14 cellular contexts compared by ENCODE assay signal in the genomic region with DNA sequence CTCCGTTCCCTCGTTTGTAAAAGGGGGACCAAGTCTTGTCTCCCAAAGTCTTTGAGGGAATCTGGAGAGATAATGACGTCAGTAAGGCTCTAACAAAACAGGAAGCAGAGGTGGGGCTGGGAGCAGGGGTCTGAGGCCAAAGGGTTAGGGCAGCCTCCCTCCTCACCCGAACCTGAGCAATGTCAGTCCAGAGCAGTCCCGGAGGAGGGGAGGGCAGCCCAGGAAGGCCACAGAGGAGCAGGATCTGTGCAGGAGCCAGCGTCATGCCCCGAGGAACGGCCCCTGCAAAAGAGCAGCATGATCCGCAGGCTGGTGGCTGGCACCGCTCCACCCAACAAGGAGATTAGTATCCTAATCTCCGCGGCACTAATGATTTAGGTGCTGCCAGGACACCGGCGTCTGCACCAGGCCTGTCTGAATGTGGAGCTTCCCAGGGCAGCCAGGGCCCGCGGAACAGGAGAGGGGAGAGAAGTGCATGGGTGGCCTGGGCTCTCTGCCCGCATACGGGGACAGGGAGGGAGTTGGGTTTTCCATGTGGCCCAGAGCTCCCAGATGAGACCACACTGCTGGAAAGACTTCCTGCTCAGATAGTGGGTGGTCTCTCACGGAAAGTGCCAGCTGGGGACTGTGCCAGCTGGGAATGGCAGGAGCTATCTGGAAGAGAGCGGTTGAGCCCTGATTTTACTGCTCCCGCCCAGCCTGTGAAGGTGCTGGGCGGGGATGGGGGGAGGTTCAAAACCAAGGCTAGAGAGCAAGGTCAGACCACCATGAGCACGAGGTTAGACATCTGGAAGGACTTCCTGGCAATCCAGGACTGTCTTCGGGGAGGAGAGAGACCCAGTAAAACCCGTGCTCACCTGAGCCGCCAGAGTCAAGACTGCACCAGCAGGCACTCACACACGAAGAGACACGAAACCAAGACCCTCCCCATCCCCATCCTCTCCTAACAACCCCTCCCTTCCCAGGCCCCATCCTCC. TPM values are rescaled to one million over a fixed set of nuclear protein-coding genes. Genes with fewer than 3 reads are reported as not detected.
DNase-seq lines count a peak whose midpoint lies in the region; ATAC-seq, FAIRE-seq and TF ChIP-seq lines count a peak whose summit lies in the region.
"Had no signal": no experiment of that assay in that cellular context is flagged by ENCODE, and none has a peak within 500 bp of the region (broad histone marks: within the 10 kb centered on the region; RNA-seq: fewer than 3 reads in every experiment).

No MANE protein-coding gene starts in this region.

- ATAC-seq in left lung: peak; percentile 14
- ATAC-seq in activated CD8-positive, alpha-beta T cell treated with anti-CD3 and anti-CD28 coated beads for 36 hours: no peak
- no peak for ATAC-seq in GM21576 (IDR thresholded peaks at IDR 0.05; ENCODE audit: unreplicated experiment)
- ATAC-seq: effector memory CD8-positive, alpha-beta T cell had no signal

- no peak for TF ChIP-seq EP300 in stomach (IDR thresholded peaks at IDR 0.05)

- H3K9me3 Mint-ChIP-seq in activated CD8-positive, alpha-beta T cell treated with anti-CD3 and anti-CD28 coated beads for 36 hours: no peaks in the 10 kb centered on the region
- H3K9me3 Mint-ChIP-seq: effector memory CD8-positive, alpha-beta T cell; IgD-negative memory B cell had no signal

- no peaks in the 10 kb centered on the region for H3K4me1 Mint-ChIP-seq in activated CD8-positive, alpha-beta T cell treated with anti-CD3 and anti-CD28 coated beads for 36 hours (ENCODE audit: low read depth)
- H3K4me1 Mint-ChIP-seq: IgD-negative memory B cell had no signal

- no peaks in the 10 kb centered on the region for H3K36me3 Mint-ChIP-seq in activated CD8-positive, alpha-beta T cell treated with anti-CD3 and anti-CD28 coated beads for 36 hours (ENCODE audit: low read depth)
- H3K36me3 Mint-ChIP-seq: IgD-negative memory B cell had no signal

- H3K4me3 ChIP-seq in bronchial epithelial cell (ENCODE audit: low read depth, low read length): no peak overlapping the region
- H3K4me3 ChIP-seq in left lung: no peak overlapping the region
- peak overlapping the region in 1 of 4 donors; percentile 22 for H3K4me3 ChIP-seq in stomach

- CTCF ChIA-PET in activated CD8-positive, alpha-beta T cell treated with anti-CD3 and anti-CD28 coated beads for 36 hours (lab: Charles Lee): interaction anchor here (1.7 to 1.9 kb wide), 2 partner anchors 13 to 86 kb away, joined by 4 to 5 read pairs; no protein-coding TSS in a partner anchor

- H3K9me3 ChIP-seq in left lung (no peaks in the 10 kb centered on the region), stomach (no peaks in the 10 kb centered on the region)

- WGBS in stomach, 5 donors: 22 to 35% (median 28%) methylated on average over 23 to 28 of the region's 28 CpGs

- no peaks in the 10 kb centered on the region for H3K27me3 Mint-ChIP-seq in activated CD8-positive, alpha-beta T cell treated with anti-CD3 and anti-CD28 coated beads for 36 hours

- DNase-seq in DMS 273 (lab: John Stamatoyannopoulos, UW; ENCODE audit: unreplicated experiment) (peak; percentile 70), DMS 273 treated with DMSO at 0.1 percent for 48 hours (lab: John Stamatoyannopoulos, UW) (no peak), bronchial epithelial cell (ENCODE audit: low read depth) (no peak), left lung (peak in 1 of 2 donors; percentile 72), stomach (peak; percentile 75), NCI-H2029 treated with DMSO at 0.1 percent for 48 hours (lab: John Stamatoyannopoulos, UW) (no peak)
- no peak for DNase-seq in activated CD8-positive, alpha-beta T cell treated with anti-CD3 and anti-CD28 coated beads for 36 hours
- DNase-seq: activated CD4-positive, alpha-beta T cell treated with anti-CD3 and anti-CD28 coated beads for 1 hour; DND-41; effector memory CD8-positive, alpha-beta T cell; SHP77 treated with DMSO at 0.1 percent for 48 hours had no signal

- TF ChIP-seq CTCF in bronchial epithelial cell (IDR thresholded peaks at IDR 0.05; ENCODE audit: insufficient read depth, low read length, severe bottlenecking) (no peak), left lung (IDR thresholded peaks at IDR 0.05) (no peak), stomach (IDR thresholded peaks at IDR 0.05) (no peak)
- TF ChIP-seq CTCF in activated CD8-positive, alpha-beta T cell treated with anti-CD3 and anti-CD28 coated beads for 36 hours (IDR thresholded peaks at IDR 0.05): no peak

- intact Hi-C loops in left lung (cut with DNase I): no loop called here
- intact Hi-C loops in stomach (cut with DNase I; ENCODE audit: low total_unique reads): loop anchor here (5.0 kb wide), 1 partner anchor 78 kb away; no protein-coding TSS in a partner anchor
- intact Hi-C loops in activated CD8-positive, alpha-beta T cell treated with anti-CD3 and anti-CD28 coated beads for 36 hours (cut with micrococcal nuclease): loop anchor here (10.0 kb wide), 1 partner anchor 731 kb away; no protein-coding TSS in a partner anchor

- no peak for TF ChIP-seq POLR2A in stomach (IDR thresholded peaks at IDR 0.05)

- H3K4me3 Mint-ChIP-seq in activated CD8-positive, alpha-beta T cell treated with anti-CD3 and anti-CD28 coated beads for 36 hours: no peak overlapping the region
- H3K4me3 Mint-ChIP-seq: effector memory CD8-positive, alpha-beta T cell; IgD-negative memory B cell had no signal

- H3K27ac ChIP-seq in left lung (no peak overlapping the region), stomach (no peak overlapping the region)
- H3K27ac ChIP-seq: 22Rv1 had no signal

- H3K27me3 ChIP-seq in bronchial epithelial cell (ENCODE audit: control insufficient read depth, insufficient read depth, low read length): no peaks in the 10 kb centered on the region
- no peaks in the 10 kb centered on the region for H3K27me3 ChIP-seq in left lung
- peaks cover 0 to 14% (median 0%) of the 10 kb centered on the region in 3 donors for H3K27me3 ChIP-seq in stomach

- no peak overlapping the region for H3K27ac Mint-ChIP-seq in activated CD8-positive, alpha-beta T cell treated with anti-CD3 and anti-CD28 coated beads for 36 hours
- H3K27ac Mint-ChIP-seq: effector memory CD8-positive, alpha-beta T cell; IgD-negative memory B cell had no signal

- H3K36me3 ChIP-seq in bronchial epithelial cell (ENCODE audit: control insufficient read depth, insufficient read depth, low read length): no peaks in the 10 kb centered on the region
- no peaks in the 10 kb centered on the region for H3K36me3 ChIP-seq in left lung
- H3K36me3 ChIP-seq in stomach: no peaks in the 10 kb centered on the region

- no peaks in the 10 kb centered on the region for H3K4me1 ChIP-seq in left lung
- H3K4me1 ChIP-seq in stomach: peaks cover 8 to 20% (median 15%) of the 10 kb centered on the region in 4 donors

- POLR2A ChIA-PET in activated CD8-positive, alpha-beta T cell treated with anti-CD3 and anti-CD28 coated beads for 36 hours (lab: Charles Lee): interaction anchor here (0.6 kb wide), 1 partner anchor 242 kb away, joined by 3 read pairs; no protein-coding TSS in a partner anchor

- peak; percentile 28 for FAIRE-seq in bronchial epithelial cell (lab: Jason Lieb, UNC)

RNA-seq across cellular contexts. Expression of a gene that starts 11.0 kb away (rescaled TPM):
- 25,286 and 30,463 TPM in 2 replicates for total RNA-seq in bronchial epithelial cell
- 10 to 100 TPM; 14.2 to 85.6 TPM for total RNA-seq in left lung
- 10 to 100 TPM in 2 of 5 donors, 1 to 10 TPM in 2, not detected in 1; 1.6 to 13.6 (median 8.1) TPM for total RNA-seq in stomach
- polyA plus RNA-seq in stomach: 10 to 100 TPM in 1 of 3 donors, 1 to 10 TPM in 2; 2.0 to 14.2 (median 6.0) TPM
- total RNA-seq in activated CD8-positive, alpha-beta T cell treated with anti-CD3 and anti-CD28 coated beads for 36 hours: not detected
- polyA plus RNA-seq: IgD-negative memory B cell had no signal

RNA-seq across cellular contexts. Expression of a gene that starts 22.8 kb away (rescaled TPM):
- total RNA-seq in bronchial epithelial cell (1,390 and 10,131 TPM in 2 replicates), left lung (1 to 10 TPM in 1 of 2 donors, under 1 TPM in 1; 0.65 to 1.0 TPM), stomach (1 to 10 TPM in 1 of 5 donors, not detected in 4; 1.1 TPM)
- 10 to 100 TPM in 1 of 3 donors, 1 to 10 TPM in 1, not detected in 1; 1.3 to 32.8 TPM for polyA plus RNA-seq in stomach
- total RNA-seq in activated CD8-positive, alpha-beta T cell treated with anti-CD3 and anti-CD28 coated beads for 36 hours: not detected
- polyA plus RNA-seq: IgD-negative memory B cell had no signal

RNA-seq across cellular contexts. Expression of a gene that starts 48.7 kb away (rescaled TPM):
- total RNA-seq in bronchial epithelial cell: 463 and 1,445 TPM in 2 replicates
- total RNA-seq in left lung: 1 to 10 TPM in 1 of 2 donors, not detected in 1; 1.5 TPM
- total RNA-seq in stomach: 1 to 10 TPM in 1 of 5 donors, not detected in 4; 1.3 TPM
- 100 to 1,000 TPM in 1 of 3 donors, 1 to 10 TPM in 1, not detected in 1; 2.4 to 164 TPM for polyA plus RNA-seq in stomach
- not detected for total RNA-seq in activated CD8-positive, alpha-beta T cell treated with anti-CD3 and anti-CD28 coated beads for 36 hours
- polyA plus RNA-seq: IgD-negative memory B cell had no signal

RNA-seq across cellular contexts. Expression of a gene that starts 53.3 kb away (rescaled TPM):
- 191 and 204 TPM in 2 replicates for total RNA-seq in bronchial epithelial cell
- total RNA-seq in left lung: 100 to 1,000 TPM; 728 to 773 TPM
- total RNA-seq in stomach: 100 to 1,000 TPM in 3 of 5 donors, 10 to 100 TPM in 2; 62.4 to 255 (median 187) TPM
- 100 to 1,000 TPM; 333 to 972 (median 834) TPM for polyA plus RNA-seq in stomach
- total RNA-seq in activated CD8-positive, alpha-beta T cell treated with anti-CD3 and anti-CD28 coated beads for 36 hours: 100 to 1,000 TPM; 924 to 930 TPM

Comparison
In these comparisons a context has a peak if more than half of its experiments do, and no peak if none do; other contexts are left out.
1. DNase-seq: peak in DMS 273 (single experiment) and stomach (single experiment); none in DMS 273 treated with DMSO at 0.1 percent for 48 hours (single experiment), bronchial epithelial cell (single experiment), activated CD8-positive, alpha-beta T cell treated with anti-CD3 and anti-CD28 coated beads for 36 hours (single experiment) and NCI-H2029 treated with DMSO at 0.1 percent for 48 hours (single experiment).
2. RNA of a gene that starts 11.0 kb away (total RNA-seq): 25,286 to 30,463 TPM in bronchial epithelial cell; 14.2 to 85.6 TPM in left lung, 1.6 to 13.6 TPM in stomach and not detected in activated CD8-positive, alpha-beta T cell treated with anti-CD3 and anti-CD28 coated beads for 36 hours; every median in the first group is over 100 times any median in the second.
3. RNA of a gene that starts 22.8 kb away (total RNA-seq): 1,390 to 10,131 TPM in bronchial epithelial cell; 0.65 to 1.0 TPM in left lung, 1.1 TPM in stomach and not detected in activated CD8-positive, alpha-beta T cell treated with anti-CD3 and anti-CD28 coated beads for 36 hours; every median in the first group is over 100 times any median in the second.
4. RNA of a gene that starts 48.7 kb away (total RNA-seq): 463 to 1,445 TPM in bronchial epithelial cell; 1.5 TPM in left lung, 1.3 TPM in stomach and not detected in activated CD8-positive, alpha-beta T cell treated with anti-CD3 and anti-CD28 coated beads for 36 hours; every median in the first group is over 100 times any median in the second.
5. intact Hi-C loops: an anchor here in stomach (5.0 kb wide) and activated CD8-positive, alpha-beta T cell treated with anti-CD3 and anti-CD28 coated beads for 36 hours (10.0 kb wide); none called in left lung.